Comparison of ENCODE assay signal across 1 cellular context in the genomic region with DNA sequence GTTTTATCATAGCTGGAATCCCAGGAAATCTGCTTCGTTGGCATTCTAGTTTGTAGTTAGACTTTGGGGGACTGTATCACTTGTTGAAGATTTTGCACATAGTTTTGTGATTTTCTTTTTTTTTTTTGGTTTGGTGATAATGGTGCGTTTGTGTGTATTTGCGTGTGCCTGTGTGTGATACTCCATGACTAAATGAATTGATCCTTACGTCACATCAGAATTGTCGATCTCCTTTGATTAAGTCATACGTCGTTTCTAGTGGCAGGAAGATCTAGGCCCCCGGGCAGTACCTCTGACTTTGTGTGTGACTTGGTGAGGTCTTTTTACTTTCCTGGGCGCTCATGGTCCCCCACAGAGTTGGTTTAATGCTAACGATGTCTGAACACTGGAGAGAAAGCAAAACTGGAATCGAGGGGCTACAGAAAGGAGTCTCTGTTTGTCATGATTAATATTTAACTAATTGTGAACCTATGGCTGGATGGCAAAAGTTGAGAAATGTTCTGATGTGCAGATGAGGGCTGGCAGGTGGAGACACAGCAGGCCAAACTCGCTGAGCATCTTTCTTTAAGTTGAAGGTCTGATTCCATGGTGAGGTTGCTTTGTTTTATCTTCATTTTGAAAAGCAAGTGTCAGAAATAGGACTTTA.
TF ChIP-seq lines count a peak whose summit lies in the region.

No MANE protein-coding gene starts in this region.

TF ChIP-seq in HepG2, 621 proteins besides CTCF, POLR2A, EP300 and RAD21:
- TF ChIP-seq HNRNPUL1 (IDR thresholded peaks at IDR 0.05; ENCODE audit: low read depth, low read length) (peak; percentile 76), SIX1 (CRISPR knock-in tag; IDR thresholded peaks at IDR 0.05; ENCODE audit: borderline replicate concordance) (no peak), MEIS2 (CRISPR knock-in tag; IDR thresholded peaks at IDR 0.05) (no peak), TOPORS (CRISPR knock-in tag; IDR thresholded peaks at IDR 0.05) (no peak), HMG20A (CRISPR knock-in tag; IDR thresholded peaks at IDR 0.05; ENCODE audit: borderline replicate concordance) (no peak), CEBPB (IDR thresholded peaks at IDR 0.05; ENCODE audit: borderline replicate concordance, low read depth, low read length) (peak; percentile 27; the same call in 1 of the 2 replicates), AGO1 (IDR thresholded peaks at IDR 0.05; ENCODE audit: low read depth, low read length, poor library complexity, severe bottlenecking) (no peak), ZEB1 (IDR thresholded peaks at IDR 0.05; ENCODE audit: insufficient replicate concordance, low read depth) (no peak), HIVEP1 (CRISPR knock-in tag; IDR thresholded peaks at IDR 0.05) (no peak), PAWR (CRISPR knock-in tag; IDR thresholded peaks at IDR 0.05; ENCODE audit: borderline replicate concordance) (no peak), MAFK (conservative IDR thresholded peaks at IDR 0.05 in 1 of 2, IDR thresholded peaks at IDR 0.05 in 1 of 2; ENCODE audit: low read length in 2 of 2) (peak in 1 of 2 experiments; percentile 19; a peak in 2 of 4 replicates), ARHGAP35 (CRISPR knock-in tag; IDR thresholded peaks at IDR 0.05; ENCODE audit: borderline replicate concordance) (no peak), CREB1 (IDR thresholded peaks at IDR 0.05) (peak; percentile 60), CREB1 (CRISPR knock-in tag; IDR thresholded peaks at IDR 0.05) (no peak), RFX5 (IDR thresholded peaks at IDR 0.05; ENCODE audit: low read depth, low read length) (no peak), ZNF24 (IDR thresholded peaks at IDR 0.05) (no peak)
- TF ChIP-seq, protein P1, sequence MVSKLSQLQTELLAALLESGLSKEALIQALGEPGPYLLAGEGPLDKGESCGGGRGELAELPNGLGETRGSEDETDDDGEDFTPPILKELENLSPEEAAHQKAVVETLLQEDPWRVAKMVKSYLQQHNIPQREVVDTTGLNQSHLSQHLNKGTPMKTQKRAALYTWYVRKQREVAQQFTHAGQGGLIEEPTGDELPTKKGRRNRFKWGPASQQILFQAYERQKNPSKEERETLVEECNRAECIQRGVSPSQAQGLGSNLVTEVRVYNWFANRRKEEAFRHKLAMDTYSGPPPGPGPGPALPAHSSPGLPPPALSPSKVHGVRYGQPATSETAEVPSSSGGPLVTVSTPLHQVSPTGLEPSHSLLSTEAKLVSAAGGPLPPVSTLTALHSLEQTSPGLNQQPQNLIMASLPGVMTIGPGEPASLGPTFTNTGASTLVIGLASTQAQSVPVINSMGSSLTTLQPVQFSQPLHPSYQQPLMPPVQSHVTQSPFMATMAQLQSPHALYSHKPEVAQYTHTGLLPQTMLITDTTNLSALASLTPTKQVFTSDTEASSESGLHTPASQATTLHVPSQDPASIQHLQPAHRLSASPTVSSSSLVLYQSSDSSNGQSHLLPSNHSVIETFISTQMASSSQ (IDR thresholded peaks at IDR 0.05; ENCODE audit: low read depth) = peak; percentile 63; the same call in 1 of the 2 replicates
- TF ChIP-seq, protein P1 (CRISPR knock-in tag; IDR thresholded peaks at IDR 0.05; ENCODE audit: borderline replicate concordance) = peak; percentile 66; the same call in 1 of the 2 replicates
- TF ChIP-seq, protein P2, sequence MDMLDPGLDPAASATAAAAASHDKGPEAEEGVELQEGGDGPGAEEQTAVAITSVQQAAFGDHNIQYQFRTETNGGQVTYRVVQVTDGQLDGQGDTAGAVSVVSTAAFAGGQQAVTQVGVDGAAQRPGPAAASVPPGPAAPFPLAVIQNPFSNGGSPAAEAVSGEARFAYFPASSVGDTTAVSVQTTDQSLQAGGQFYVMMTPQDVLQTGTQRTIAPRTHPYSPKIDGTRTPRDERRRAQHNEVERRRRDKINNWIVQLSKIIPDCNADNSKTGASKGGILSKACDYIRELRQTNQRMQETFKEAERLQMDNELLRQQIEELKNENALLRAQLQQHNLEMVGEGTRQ (IDR thresholded peaks at IDR 0.05; ENCODE audit: low read depth, low read length) = no peak
- TF ChIP-seq, protein P2 (CRISPR knock-in tag; IDR thresholded peaks at IDR 0.05; ENCODE audit: borderline replicate concordance) = no peak
- TF ChIP-seq, protein P3, sequence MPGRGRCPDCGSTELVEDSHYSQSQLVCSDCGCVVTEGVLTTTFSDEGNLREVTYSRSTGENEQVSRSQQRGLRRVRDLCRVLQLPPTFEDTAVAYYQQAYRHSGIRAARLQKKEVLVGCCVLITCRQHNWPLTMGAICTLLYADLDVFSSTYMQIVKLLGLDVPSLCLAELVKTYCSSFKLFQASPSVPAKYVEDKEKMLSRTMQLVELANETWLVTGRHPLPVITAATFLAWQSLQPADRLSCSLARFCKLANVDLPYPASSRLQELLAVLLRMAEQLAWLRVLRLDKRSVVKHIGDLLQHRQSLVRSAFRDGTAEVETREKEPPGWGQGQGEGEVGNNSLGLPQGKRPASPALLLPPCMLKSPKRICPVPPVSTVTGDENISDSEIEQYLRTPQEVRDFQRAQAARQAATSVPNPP (CRISPR knock-in tag; IDR thresholded peaks at IDR 0.05) = no peak
- TF ChIP-seq, protein P4, sequence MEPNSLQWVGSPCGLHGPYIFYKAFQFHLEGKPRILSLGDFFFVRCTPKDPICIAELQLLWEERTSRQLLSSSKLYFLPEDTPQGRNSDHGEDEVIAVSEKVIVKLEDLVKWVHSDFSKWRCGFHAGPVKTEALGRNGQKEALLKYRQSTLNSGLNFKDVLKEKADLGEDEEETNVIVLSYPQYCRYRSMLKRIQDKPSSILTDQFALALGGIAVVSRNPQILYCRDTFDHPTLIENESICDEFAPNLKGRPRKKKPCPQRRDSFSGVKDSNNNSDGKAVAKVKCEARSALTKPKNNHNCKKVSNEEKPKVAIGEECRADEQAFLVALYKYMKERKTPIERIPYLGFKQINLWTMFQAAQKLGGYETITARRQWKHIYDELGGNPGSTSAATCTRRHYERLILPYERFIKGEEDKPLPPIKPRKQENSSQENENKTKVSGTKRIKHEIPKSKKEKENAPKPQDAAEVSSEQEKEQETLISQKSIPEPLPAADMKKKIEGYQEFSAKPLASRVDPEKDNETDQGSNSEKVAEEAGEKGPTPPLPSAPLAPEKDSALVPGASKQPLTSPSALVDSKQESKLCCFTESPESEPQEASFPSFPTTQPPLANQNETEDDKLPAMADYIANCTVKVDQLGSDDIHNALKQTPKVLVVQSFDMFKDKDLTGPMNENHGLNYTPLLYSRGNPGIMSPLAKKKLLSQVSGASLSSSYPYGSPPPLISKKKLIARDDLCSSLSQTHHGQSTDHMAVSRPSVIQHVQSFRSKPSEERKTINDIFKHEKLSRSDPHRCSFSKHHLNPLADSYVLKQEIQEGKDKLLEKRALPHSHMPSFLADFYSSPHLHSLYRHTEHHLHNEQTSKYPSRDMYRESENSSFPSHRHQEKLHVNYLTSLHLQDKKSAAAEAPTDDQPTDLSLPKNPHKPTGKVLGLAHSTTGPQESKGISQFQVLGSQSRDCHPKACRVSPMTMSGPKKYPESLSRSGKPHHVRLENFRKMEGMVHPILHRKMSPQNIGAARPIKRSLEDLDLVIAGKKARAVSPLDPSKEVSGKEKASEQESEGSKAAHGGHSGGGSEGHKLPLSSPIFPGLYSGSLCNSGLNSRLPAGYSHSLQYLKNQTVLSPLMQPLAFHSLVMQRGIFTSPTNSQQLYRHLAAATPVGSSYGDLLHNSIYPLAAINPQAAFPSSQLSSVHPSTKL (CRISPR knock-in tag; IDR thresholded peaks at IDR 0.05) = 0 out of 2 replicates have a peak, but pooled peaks have one; percentile 9
- TF ChIP-seq, protein P5, sequence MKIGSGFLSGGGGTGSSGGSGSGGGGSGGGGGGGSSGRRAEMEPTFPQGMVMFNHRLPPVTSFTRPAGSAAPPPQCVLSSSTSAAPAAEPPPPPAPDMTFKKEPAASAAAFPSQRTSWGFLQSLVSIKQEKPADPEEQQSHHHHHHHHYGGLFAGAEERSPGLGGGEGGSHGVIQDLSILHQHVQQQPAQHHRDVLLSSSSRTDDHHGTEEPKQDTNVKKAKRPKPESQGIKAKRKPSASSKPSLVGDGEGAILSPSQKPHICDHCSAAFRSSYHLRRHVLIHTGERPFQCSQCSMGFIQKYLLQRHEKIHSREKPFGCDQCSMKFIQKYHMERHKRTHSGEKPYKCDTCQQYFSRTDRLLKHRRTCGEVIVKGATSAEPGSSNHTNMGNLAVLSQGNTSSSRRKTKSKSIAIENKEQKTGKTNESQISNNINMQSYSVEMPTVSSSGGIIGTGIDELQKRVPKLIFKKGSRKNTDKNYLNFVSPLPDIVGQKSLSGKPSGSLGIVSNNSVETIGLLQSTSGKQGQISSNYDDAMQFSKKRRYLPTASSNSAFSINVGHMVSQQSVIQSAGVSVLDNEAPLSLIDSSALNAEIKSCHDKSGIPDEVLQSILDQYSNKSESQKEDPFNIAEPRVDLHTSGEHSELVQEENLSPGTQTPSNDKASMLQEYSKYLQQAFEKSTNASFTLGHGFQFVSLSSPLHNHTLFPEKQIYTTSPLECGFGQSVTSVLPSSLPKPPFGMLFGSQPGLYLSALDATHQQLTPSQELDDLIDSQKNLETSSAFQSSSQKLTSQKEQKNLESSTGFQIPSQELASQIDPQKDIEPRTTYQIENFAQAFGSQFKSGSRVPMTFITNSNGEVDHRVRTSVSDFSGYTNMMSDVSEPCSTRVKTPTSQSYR (CRISPR knock-in tag; IDR thresholded peaks at IDR 0.05; ENCODE audit: borderline replicate concordance) = no peak
